8 cellular contexts compared by ENCODE assay signal in genomic region chr9:137070201-137070905, GRCh38. TPM values are rescaled to one million over a fixed set of nuclear protein-coding genes. Genes with fewer than 3 reads are reported as not detected.
DNase-seq lines count a peak whose midpoint lies in the region; ATAC-seq and TF ChIP-seq lines count a peak whose summit lies in the region.

A gene with protein sequence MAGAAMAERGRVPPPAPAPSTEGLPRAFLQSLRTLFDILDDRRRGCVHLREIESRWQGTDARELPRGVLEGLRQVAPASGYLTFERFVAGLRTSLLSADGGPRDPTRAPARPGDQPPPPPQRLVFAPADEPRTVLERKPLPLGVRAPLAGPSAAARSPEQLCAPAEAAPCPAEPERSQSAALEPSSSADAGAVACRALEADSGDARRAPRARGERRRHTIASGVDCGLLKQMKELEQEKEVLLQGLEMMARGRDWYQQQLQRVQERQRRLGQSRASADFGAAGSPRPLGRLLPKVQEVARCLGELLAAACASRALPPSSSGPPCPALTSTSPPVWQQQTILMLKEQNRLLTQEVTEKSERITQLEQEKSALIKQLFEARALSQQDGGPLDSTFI (minus strand): TSS chr9:137070557. CDS start chr9:137070460, 97 bp downstream.

- peak within 1 kb of the TSS; percentile 68 to 73 (median 68) for H3K4me3 Mint-ChIP-seq in T-cell
- H3K4me3 Mint-ChIP-seq in activated naive CD8-positive, alpha-beta T cell treated with anti-CD3 and anti-CD28 coated beads, Interleukin-2, amount 50 U/mL, for 24 hours, result peak within 1 kb of the TSS; percentile 77
- peak within 1 kb of the TSS; percentile 68 for H3K4me3 Mint-ChIP-seq in progenitor cell of endocrine pancreas (ENCODE audit: low read depth)

- H3K36me3 Mint-ChIP-seq in T-cell (no peaks in the 10 kb centered on the region), progenitor cell of endocrine pancreas (ENCODE audit: insufficient read depth) (peaks cover 1% of the 10 kb centered on the region)
- no peaks in the 10 kb centered on the region for H3K36me3 Mint-ChIP-seq in activated naive CD8-positive, alpha-beta T cell treated with anti-CD3 and anti-CD28 coated beads, Interleukin-2, amount 50 U/mL, for 24 hours (ENCODE audit: low read depth)

- TF ChIP-seq CTCF in GM12864 (IDR thresholded peaks at IDR 0.05; ENCODE audit: low read depth, low read length, missing control alignments) (no peak), heart right ventricle (IDR thresholded peaks at IDR 0.05) (no peak), progenitor cell of endocrine pancreas (IDR thresholded peaks at IDR 0.05; ENCODE audit: unreplicated experiment) (no peak)

- H3K4me3 ChIP-seq in GM12864 (ENCODE audit: low read depth, low read length) (peak within 1 kb of the TSS; percentile 77), heart right ventricle (peak within 1 kb of the TSS in 9 of 10 donors; percentile 12 to 58 (median 50)), urinary bladder (ENCODE audit: low read depth, low read length) (peak within 1 kb of the TSS; percentile 30)

- 1% methylated on average over 74 of the region's 74 CpGs for WGBS in heart right ventricle, 2 donors
- WGBS in urinary bladder, result under 1% methylated on average over 74 of the region's 74 CpGs

- intact Hi-C loops in heart right ventricle (cut with DNase I), result loop anchor here in 1 of 10 donors (1.0 kb wide), 1 partner anchor 24 kb away; the partner anchor contains the start of gene NPDC1

- H3K36me3 ChIP-seq in heart right ventricle (no peaks in the 10 kb centered on the region), urinary bladder (ENCODE audit: insufficient read depth) (no peaks in the 10 kb centered on the region)

- peak within 1 kb of the TSS; percentile 59 to 86 (median 82) for H3K27ac ChIP-seq in heart right ventricle
- peak within 1 kb of the TSS; percentile 5 for H3K27ac ChIP-seq in urinary bladder (ENCODE audit: low read depth)

- H3K9me3 ChIP-seq in heart right ventricle, result no peaks in the 10 kb centered on the region

- H3K9me3 Mint-ChIP-seq in T-cell, result no peaks in the 10 kb centered on the region
- no peaks in the 10 kb centered on the region for H3K9me3 Mint-ChIP-seq in activated naive CD8-positive, alpha-beta T cell treated with anti-CD3 and anti-CD28 coated beads, Interleukin-2, amount 50 U/mL, for 24 hours
- H3K9me3 Mint-ChIP-seq in progenitor cell of endocrine pancreas (ENCODE audit: low read depth), result no peaks in the 10 kb centered on the region

- H3K4me1 Mint-ChIP-seq in T-cell, result peaks cover 12 to 15% (median 14%) of the 10 kb centered on the region in 3 donors
- peaks cover 19% of the 10 kb centered on the region for H3K4me1 Mint-ChIP-seq in activated naive CD8-positive, alpha-beta T cell treated with anti-CD3 and anti-CD28 coated beads, Interleukin-2, amount 50 U/mL, for 24 hours
- peaks cover 10% of the 10 kb centered on the region for H3K4me1 Mint-ChIP-seq in progenitor cell of endocrine pancreas (ENCODE audit: low read depth)

- H3K27ac Mint-ChIP-seq in T-cell, result peak within 1 kb of the TSS in 1 of 2 donors; percentile 44
- peak within 1 kb of the TSS; percentile 72 for H3K27ac Mint-ChIP-seq in activated naive CD8-positive, alpha-beta T cell treated with anti-CD3 and anti-CD28 coated beads, Interleukin-2, amount 50 U/mL, for 24 hours
- H3K27ac Mint-ChIP-seq in progenitor cell of endocrine pancreas, result peak within 1 kb of the TSS; percentile 94

- H3K4me1 ChIP-seq in heart right ventricle (peaks cover 7 to 45% (median 16%) of the 10 kb centered on the region in 9 donors), urinary bladder (ENCODE audit: insufficient read depth) (no peaks in the 10 kb centered on the region)

- peaks cover 3% of the 10 kb centered on the region in 2 donors for H3K27me3 Mint-ChIP-seq in T-cell
- no peaks in the 10 kb centered on the region for H3K27me3 Mint-ChIP-seq in activated naive CD8-positive, alpha-beta T cell treated with anti-CD3 and anti-CD28 coated beads, Interleukin-2, amount 50 U/mL, for 24 hours
- H3K27me3 Mint-ChIP-seq in progenitor cell of endocrine pancreas, result peaks cover 19% of the 10 kb centered on the region

- peaks cover 0 to 15% (median 9%) of the 10 kb centered on the region in 7 donors for H3K27me3 ChIP-seq in heart right ventricle

- ATAC-seq in HG02798 (IDR thresholded peaks at IDR 0.05; ENCODE audit: poor library complexity, unreplicated experiment) (peak; percentile 82), T-cell (replicated peaks in 1 of 4) (peak; percentile 88 to 90 (median 89)), heart right ventricle (peak; percentile 88 to 97 (median 94))
- ATAC-seq in activated naive CD8-positive, alpha-beta T cell treated with anti-CD3 and anti-CD28 coated beads, Interleukin-2, amount 50 U/mL, for 24 hours, result peak; percentile 87

- peak; percentile 70 for DNase-seq in GM12864 (ENCODE audit: low read depth)
- peak; percentile 81 for DNase-seq in NCI-H146 treated with DMSO at 0.1 percent for 48 hours (lab: John Stamatoyannopoulos, UW; ENCODE audit: unreplicated experiment)
- DNase-seq in T-cell, result peak; percentile 62 to 85 (median 80)
- peak; percentile 81 for DNase-seq in activated naive CD8-positive, alpha-beta T cell treated with anti-CD3 and anti-CD28 coated beads, Interleukin-2, amount 50 U/mL, for 24 hours
- peak; percentile 87 to 88 for DNase-seq in heart right ventricle
- DNase-seq in progenitor cell of endocrine pancreas (ENCODE audit: low spot score, unreplicated experiment), result peak; percentile 73

- POLR2A ChIA-PET in T-cell (lab: Charles Lee), result interaction anchor here (0.5 to 1.2 kb wide), 6 partner anchors 16 to 552 kb away, joined by 3 to 6 read pairs (median 3); partner anchors contain the start of genes MAN1B1 (in 1 of the 2) and TUBB4B (in 1 of the 2)

- CTCF ChIA-PET in T-cell (lab: Charles Lee), result interaction anchor here in 1 of 2 donors (0.7 to 2.2 kb wide), 5 partner anchors 16 to 270 kb away, joined by 3 to 11 read pairs (median 7); partner anchors contain the start of genes MAN1B1 and NPDC1

RNA-seq across cellular contexts. Expression of the gene that starts here (rescaled TPM):
- total RNA-seq in T-cell (1 to 10 TPM in 1 of 5 donors, under 1 TPM in 4; 0.33 to 1.0 (median 0.83) TPM), heart right ventricle (1 to 10 TPM in 1 of 10 donors, under 1 TPM in 8, not detected in 1; 0.06 to 1.1 (median 0.11) TPM), progenitor cell of endocrine pancreas (15.1 and 15.3 TPM in 2 replicates), urinary bladder (3.2 TPM)
- polyA plus RNA-seq in heart right ventricle (under 1 TPM; 0.15 to 0.23 TPM), urinary bladder (0.63 TPM)

Comparison
In these comparisons a context has a peak if more than half of its experiments do, and no peak if none do; other contexts are left out.
1. Peak in every context shown above with its lines: DNase-seq, ATAC-seq, H3K4me3 ChIP-seq and H3K27ac ChIP-seq.